In the genomic region with DNA sequence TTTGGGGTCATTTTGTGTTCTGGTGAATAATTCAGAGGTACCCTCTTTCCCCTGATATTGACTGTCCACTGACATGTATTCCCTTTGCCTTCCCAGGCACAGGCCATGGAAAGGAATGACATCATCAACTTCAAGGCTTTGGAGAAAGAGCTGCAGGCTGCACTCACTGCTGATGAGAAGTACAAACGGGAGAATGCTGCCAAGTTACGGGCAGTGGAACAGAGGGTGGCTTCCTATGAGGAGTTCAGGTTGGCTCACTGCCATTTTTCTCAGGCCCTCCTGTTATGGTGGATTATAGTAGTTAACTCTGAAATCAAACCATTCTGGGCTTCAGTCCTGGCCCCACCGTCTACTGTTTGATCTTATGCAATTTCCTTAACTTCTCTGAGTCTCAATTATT, we compare ENCODE assay signal across 8 cellular contexts. TPM values are rescaled to one million over a fixed set of nuclear protein-coding genes. Genes with fewer than 3 reads are reported as not detected.
DNase-seq lines count a peak whose midpoint lies in the region; ATAC-seq and TF ChIP-seq lines count a peak whose summit lies in the region.

No MANE protein-coding gene starts in this region.

- peaks cover 0 to 10% (median 6%) of the 10 kb centered on the region in 4 donors for H3K36me3 ChIP-seq in stomach

- TF ChIP-seq EP300 in stomach (IDR thresholded peaks at IDR 0.05) = no peak

- H3K4me1 Mint-ChIP-seq in T-helper 2 cell treated with Interferon-gamma antibody and Interleukin-4, amounts not matched to agents 5 μg/mL and 100 μg/mL, for 36 hours (ENCODE audit: low read depth) = peaks cover 14% of the 10 kb centered on the region
- H3K4me1 Mint-ChIP-seq in T-cell = peaks cover 28 to 33% (median 28%) of the 10 kb centered on the region in 3 donors

- H3K27ac ChIP-seq in temporal lobe (ENCODE audit: low read depth, low read length) = peak overlapping the region; percentile 14
- peak overlapping the region in 2 of 5 donors; percentile 93 for H3K27ac ChIP-seq in stomach

- 21 to 39% (median 30%) methylated on average over 3 of the region's 3 CpGs for WGBS in stomach, 5 donors

- CTCF ChIA-PET in T-cell (lab: Charles Lee) = interaction anchor here in 1 of 2 donors (1.1 kb wide), 1 partner anchor 36 kb away, joined by 3 read pairs; no protein-coding TSS in a partner anchor

- H3K4me3 Mint-ChIP-seq in T-helper 2 cell treated with Interferon-gamma antibody and Interleukin-4, amounts not matched to agents 5 μg/mL and 100 μg/mL, for 36 hours = peak overlapping the region; percentile 8
- peak overlapping the region in 2 of 3 donors; percentile 39 to 87 for H3K4me3 Mint-ChIP-seq in T-cell

- ATAC-seq in T-cell (replicated peaks in 1 of 4) = no peak
- ATAC-seq in HG03521 (IDR thresholded peaks at IDR 0.05; ENCODE audit: unreplicated experiment) = no peak

- DNase-seq in T-helper 2 cell treated with Interferon-gamma antibody and Interleukin-4, amounts not matched to agents 5 μg/mL and 100 μg/mL, for 36 hours (ENCODE audit: low spot score) = no peak
- DNase-seq in T-helper 2 cell = no peak
- no peak for DNase-seq in T-cell
- DNase-seq in fibroblast of peridontal ligament (ENCODE audit: extremely low read depth) = peak; percentile 83
- no peak for DNase-seq in OCI-M2 (lab: John Stamatoyannopoulos, UW; ENCODE audit: unreplicated experiment)
- no peak for DNase-seq in stomach

- H3K9me3 ChIP-seq in stomach = no peaks in the 10 kb centered on the region

- POLR2A ChIA-PET in T-cell (lab: Charles Lee) = no interaction called here

- intact Hi-C loops in stomach (cut with DNase I; ENCODE audit: low total_unique reads) = no loop called here

- H3K27me3 ChIP-seq in stomach = no peaks in the 10 kb centered on the region

- no peak overlapping the region for H3K27ac Mint-ChIP-seq in T-helper 2 cell treated with Interferon-gamma antibody and Interleukin-4, amounts not matched to agents 5 μg/mL and 100 μg/mL, for 36 hours
- H3K27ac Mint-ChIP-seq in T-cell = no peak overlapping the region

- no peak overlapping the region for H3K4me3 ChIP-seq in stomach

- peaks cover 31 to 50% (median 44%) of the 10 kb centered on the region in 4 donors for H3K4me1 ChIP-seq in stomach

- peaks cover 5% of the 10 kb centered on the region for H3K27me3 Mint-ChIP-seq in T-helper 2 cell treated with Interferon-gamma antibody and Interleukin-4, amounts not matched to agents 5 μg/mL and 100 μg/mL, for 36 hours (ENCODE audit: low read depth)
- H3K27me3 Mint-ChIP-seq in T-cell = peaks cover 0 to under 1% of the 10 kb centered on the region in 2 donors

- H3K9me3 Mint-ChIP-seq in T-helper 2 cell treated with Interferon-gamma antibody and Interleukin-4, amounts not matched to agents 5 μg/mL and 100 μg/mL, for 36 hours = no peaks in the 10 kb centered on the region
- H3K9me3 Mint-ChIP-seq in T-cell = no peaks in the 10 kb centered on the region

- TF ChIP-seq CTCF in stomach (IDR thresholded peaks at IDR 0.05) = no peak

- peaks cover 4% of the 10 kb centered on the region for H3K36me3 Mint-ChIP-seq in T-helper 2 cell treated with Interferon-gamma antibody and Interleukin-4, amounts not matched to agents 5 μg/mL and 100 μg/mL, for 36 hours (ENCODE audit: low read depth)
- H3K36me3 Mint-ChIP-seq in T-cell = peaks cover 3% of the 10 kb centered on the region

- TF ChIP-seq POLR2A in stomach (IDR thresholded peaks at IDR 0.05) = no peak

RNA-seq across cellular contexts. Expression of a gene that starts 1.6 kb away (rescaled TPM):
- 100 to 1,000 TPM in 2 of 5 donors, 10 to 100 TPM in 3; 83.1 to 127 (median 96.0) TPM for total RNA-seq in T-cell
- 91.7 TPM for total RNA-seq in temporal lobe
- 100 to 1,000 TPM in 3 of 5 donors, 10 to 100 TPM in 2; 70.1 to 176 (median 111) TPM for total RNA-seq in stomach
- 10 to 100 TPM; 15.9 to 28.6 (median 21.2) TPM for polyA plus RNA-seq in stomach

RNA-seq across cellular contexts. Expression of a gene that starts 14.4 kb away (rescaled TPM):
- total RNA-seq in T-cell = not detected
- total RNA-seq in temporal lobe = 299 TPM
- total RNA-seq in stomach = 1 to 10 TPM in 1 of 5 donors, not detected in 4; 9.7 TPM
- polyA plus RNA-seq in stomach = 1 to 10 TPM in 1 of 3 donors, under 1 TPM in 2; 0.15 to 1.4 (median 0.23) TPM

RNA-seq across cellular contexts. Expression of a gene that starts 46.7 kb away (rescaled TPM):
- total RNA-seq in T-cell = 1 to 10 TPM in 1 of 5 donors, under 1 TPM in 4; 0.37 to 1.2 (median 0.62) TPM
- 0.25 TPM for total RNA-seq in temporal lobe
- total RNA-seq in stomach = 10 to 100 TPM in 1 of 5 donors, 1 to 10 TPM in 1, under 1 TPM in 2, not detected in 1; 0.58 to 12.2 (median 2.0) TPM
- polyA plus RNA-seq in stomach = 1 to 10 TPM in 2 of 3 donors, under 1 TPM in 1; 0.15 to 2.2 (median 1.2) TPM

RNA-seq across cellular contexts. Expression of a gene that starts 53.2 kb away (rescaled TPM):
- not detected for total RNA-seq in T-cell
- 2.2 TPM for total RNA-seq in temporal lobe
- total RNA-seq in stomach = under 1 TPM in 1 of 5 donors, not detected in 4; 0.92 TPM
- polyA plus RNA-seq in stomach = 1 to 10 TPM; 2.1 to 5.4 (median 2.4) TPM

Comparison
In these comparisons a context has a peak if more than half of its experiments do, and no peak if none do; other contexts are left out.
1. RNA of a gene that starts 14.4 kb away (total RNA-seq): 299 TPM in temporal lobe (single experiment); not detected in T-cell and 9.7 TPM in stomach; every median in the first group is over 10 times any median in the second.